Comparison of ENCODE assay signal across 29 cellular contexts in the genomic region with DNA sequence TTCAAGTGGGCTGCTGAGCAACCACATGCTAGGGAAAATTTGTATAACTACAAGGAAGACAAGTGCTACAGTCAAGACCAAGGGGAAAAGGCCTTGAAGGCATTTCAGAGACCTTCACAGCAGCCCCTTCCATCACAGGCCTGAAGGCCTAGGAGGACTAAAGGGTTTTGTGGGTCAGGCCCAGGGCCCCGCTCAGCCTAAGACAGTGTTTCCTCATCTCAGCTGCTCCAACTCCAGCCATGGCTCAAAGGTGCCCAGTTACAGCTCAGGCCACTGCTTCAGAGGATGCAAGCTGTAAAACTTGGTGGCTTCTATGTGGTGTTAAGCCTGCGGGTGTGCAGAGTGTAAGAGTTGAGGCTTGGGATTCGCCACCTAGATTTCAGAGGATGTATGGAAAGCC.
"Had no signal": no experiment of that assay in that cellular context is flagged by ENCODE, and none has a peak within 500 bp of the region (broad histone marks: within the 10 kb centered on the region; RNA-seq: fewer than 3 reads in every experiment).

No MANE protein-coding gene starts in this region.

- H3K36me3 Mint-ChIP-seq: stimulated activated effector memory CD8-positive, alpha-beta T cell treated with anti-CD3 and anti-CD28 coated beads, Interleukin-12 subunit alpha, Interleukin-12 subunit beta, amount 100 ng/mL, for 72 hours; stimulated activated memory B cell treated with anti-CD40 and anti-IgM and Interleukin-4, amounts not matched to agents 10 μg/mL and 1 μg/mL and 100 μg/mL, for 72 hours; type B pancreatic cell had no signal

- DNase-seq: stimulated activated CD4-positive, alpha-beta T cell treated with anti-CD3 and anti-CD28 coated beads, Interleukin-2, amount 100 ng/mL, for 48 hours; stimulated activated CD4-positive, alpha-beta T cell treated with anti-CD3 and anti-CD28 coated beads, Interleukin-4, amount 100 ng/mL, for 1 hour; stimulated activated CD4-positive, alpha-beta T cell treated with anti-CD3 and anti-CD28 coated beads, Interleukin-4, amount 100 ng/mL, for 24 hours; stimulated activated CD4-positive, alpha-beta T cell treated with anti-CD3 and anti-CD28 coated beads, Interleukin-4, amount 100 ng/mL, for 4 hours; stimulated activated CD8-positive, alpha-beta memory T cell treated with anti-CD3 and anti-CD28 coated beads, Interleukin-4, amount 100 ng/mL, for 48 hours; stimulated activated naive B cell treated with anti-CD40 and anti-IgM and Interleukin-4, amounts not matched to agents 10 μg/mL and 1 μg/mL and 100 μg/mL, for 72 hours; stimulated activated naive CD4-positive, alpha-beta T cell; stimulated activated naive CD4-positive, alpha-beta T cell treated with Interleukin-2 at 50 U/mL for 16 hours; stimulated activated naive CD8-positive, alpha-beta T cell treated with anti-CD3 and anti-CD28 coated beads, Interleukin-15, amount 100 ng/mL, for 72 hours; stimulated activated naive CD8-positive, alpha-beta T cell treated with anti-CD3 and anti-CD28 coated beads, Interleukin-15, Interleukin-2, amounts not matched to agents 100 U/mL and 50 U/mL, for 24 hours; stomach; substantia nigra; testis; thyroid gland; tibial artery; transverse colon; trophoblast cell; upper lobe of left lung; upper lobe of right lung; uterus had no signal

- H3K4me1 Mint-ChIP-seq: stimulated activated effector memory CD8-positive, alpha-beta T cell treated with anti-CD3 and anti-CD28 coated beads, Interleukin-12 subunit alpha, Interleukin-12 subunit beta, amount 100 ng/mL, for 72 hours; stimulated activated memory B cell treated with anti-CD40 and anti-IgM and Interleukin-4, amounts not matched to agents 10 μg/mL and 1 μg/mL and 100 μg/mL, for 72 hours; stimulated activated naive B cell treated with anti-CD40 and anti-IgM and Interleukin-4, amounts not matched to agents 10 μg/mL and 1 μg/mL and 100 μg/mL, for 72 hours; stimulated activated naive CD8-positive, alpha-beta T cell treated with anti-CD3 and anti-CD28 coated beads, Interleukin-15, amount 100 ng/mL, for 72 hours had no signal

- H3K36me3 ChIP-seq: stomach, suprapubic skin, thoracic aorta, thyroid gland, tibial artery, tibial nerve, transverse colon, upper lobe of left lung, upper lobe of right lung, uterus, vagina had no signal

- H3K27me3 ChIP-seq: stomach, suprapubic skin, testis, thyroid gland, tibial artery, tibial nerve, transverse colon, upper lobe of left lung, upper lobe of right lung, uterus, vagina had no signal

- H3K4me1 ChIP-seq: stomach, suprapubic skin, testis, thyroid gland, tibial artery, tibial nerve, transverse colon, upper lobe of left lung, upper lobe of right lung, uterus, vagina had no signal

- ATAC-seq: stimulated activated effector memory CD8-positive, alpha-beta T cell treated with anti-CD3 and anti-CD28 coated beads, Interleukin-12 subunit alpha, Interleukin-12 subunit beta, amount 100 ng/mL, for 72 hours; stimulated activated memory B cell treated with anti-CD40 and anti-IgM and Interleukin-4, amounts not matched to agents 10 μg/mL and 1 μg/mL and 100 μg/mL, for 72 hours; stimulated activated naive B cell treated with anti-CD40 and anti-IgM and Interleukin-4, amounts not matched to agents 10 μg/mL and 1 μg/mL and 100 μg/mL, for 72 hours; stimulated activated naive CD8-positive, alpha-beta T cell treated with anti-CD3 and anti-CD28 coated beads, Interleukin-15, amount 100 ng/mL, for 72 hours; stimulated activated naive CD8-positive, alpha-beta T cell treated with anti-CD3 and anti-CD28 coated beads, Interleukin-15, Interleukin-2, amounts not matched to agents 100 U/mL and 50 U/mL, for 24 hours; upper lobe of right lung had no signal

- H3K9me3 Mint-ChIP-seq: type B pancreatic cell had no signal

- H3K4me3 Mint-ChIP-seq: stimulated activated effector memory CD8-positive, alpha-beta T cell treated with anti-CD3 and anti-CD28 coated beads, Interleukin-12 subunit alpha, Interleukin-12 subunit beta, amount 100 ng/mL, for 72 hours; stimulated activated memory B cell treated with anti-CD40 and anti-IgM and Interleukin-4, amounts not matched to agents 10 μg/mL and 1 μg/mL and 100 μg/mL, for 72 hours; stimulated activated naive B cell treated with anti-CD40 and anti-IgM and Interleukin-4, amounts not matched to agents 10 μg/mL and 1 μg/mL and 100 μg/mL, for 72 hours; stimulated activated naive CD8-positive, alpha-beta T cell treated with anti-CD3 and anti-CD28 coated beads, Interleukin-15, amount 100 ng/mL, for 72 hours; stimulated activated naive CD8-positive, alpha-beta T cell treated with anti-CD3 and anti-CD28 coated beads, Interleukin-15, Interleukin-2, amounts not matched to agents 100 ng/mL and 50 ng/mL, for 24 hours; type B pancreatic cell had no signal

- H3K27me3 Mint-ChIP-seq: stimulated activated memory B cell treated with anti-CD40 and anti-IgM and Interleukin-4, amounts not matched to agents 10 μg/mL and 1 μg/mL and 100 μg/mL, for 72 hours; stimulated activated naive B cell treated with anti-CD40 and anti-IgM and Interleukin-4, amounts not matched to agents 10 μg/mL and 1 μg/mL and 100 μg/mL, for 72 hours; stimulated activated naive CD8-positive, alpha-beta T cell treated with anti-CD3 and anti-CD28 coated beads, Interleukin-15, amount 100 ng/mL, for 72 hours; type B pancreatic cell had no signal

- H3K9me3 ChIP-seq: suprapubic skin, testis, thoracic aorta, thyroid gland, uterus, vagina had no signal

- H3K27ac ChIP-seq: stomach, suprapubic skin, testis, thoracic aorta, thyroid gland, tibial artery, tibial nerve, transverse colon, upper lobe of left lung, upper lobe of right lung, uterus, vagina had no signal

- H3K27ac Mint-ChIP-seq: stimulated activated effector memory CD8-positive, alpha-beta T cell treated with anti-CD3 and anti-CD28 coated beads, Interleukin-12 subunit alpha, Interleukin-12 subunit beta, amount 100 ng/mL, for 72 hours; stimulated activated memory B cell treated with anti-CD40 and anti-IgM and Interleukin-4, amounts not matched to agents 10 μg/mL and 1 μg/mL and 100 μg/mL, for 72 hours; stimulated activated naive B cell treated with anti-CD40 and anti-IgM and Interleukin-4, amounts not matched to agents 10 μg/mL and 1 μg/mL and 100 μg/mL, for 72 hours; stimulated activated naive CD8-positive, alpha-beta T cell treated with anti-CD3 and anti-CD28 coated beads, Interleukin-15, amount 100 ng/mL, for 72 hours; stimulated activated naive CD8-positive, alpha-beta T cell treated with anti-CD3 and anti-CD28 coated beads, Interleukin-15, Interleukin-2, amounts not matched to agents 100 ng/mL and 50 ng/mL, for 24 hours; type B pancreatic cell had no signal

- H3K4me3 ChIP-seq: stomach, suprapubic skin, testis, thoracic aorta, thyroid gland, tibial artery, tibial nerve, transverse colon, upper lobe of left lung, upper lobe of right lung, uterus, vagina had no signal

- FAIRE-seq: urothelium cell line had no signal
